Comparison of ENCODE assay signal across 27 cellular contexts in the genomic region with DNA sequence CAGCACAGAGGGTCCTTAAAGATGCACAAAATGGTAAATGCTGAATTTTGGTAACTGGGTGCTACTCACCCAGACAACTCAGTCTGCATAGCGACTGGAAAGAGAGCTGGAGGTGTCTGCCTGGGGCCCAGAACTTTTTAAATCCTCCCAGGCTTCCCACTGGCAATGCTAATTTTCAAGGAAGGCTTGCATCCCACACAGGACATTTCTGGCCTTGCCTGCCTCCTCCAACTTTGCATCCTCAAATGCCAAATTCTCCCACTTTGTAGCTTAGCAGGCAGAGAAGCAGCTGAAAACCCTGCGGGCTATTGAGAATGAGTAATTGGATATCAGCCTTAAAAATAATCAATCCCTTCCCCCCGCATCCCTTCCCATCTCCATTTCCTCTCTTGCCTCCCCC.
"Had no signal": no experiment of that assay in that cellular context is flagged by ENCODE, and none has a peak within 500 bp of the region (broad histone marks: within the 10 kb centered on the region; RNA-seq: fewer than 3 reads in every experiment).

No MANE protein-coding gene starts in this region.

- ATAC-seq: foreskin keratinocyte; gastroesophageal sphincter; heart left ventricle; left lung; naive thymus-derived CD4-positive, alpha-beta T cell; psoas muscle; right cardiac atrium; stimulated activated effector memory CD8-positive, alpha-beta T cell treated with anti-CD3 and anti-CD28 coated beads, Interleukin-12 subunit alpha, Interleukin-12 subunit beta, amount 100 ng/mL, for 72 hours had no signal

- H2AFZ ChIP-seq: hepatocyte had no signal

- H3K9me3 ChIP-seq: colonic mucosa, esophagus muscularis mucosa, gastroesophageal sphincter, heart left ventricle, left lung, ovary, psoas muscle, sigmoid colon, stomach, thyroid gland had no signal

- FAIRE-seq: endothelial cell of umbilical vein, kidney had no signal

- H3K79me2 ChIP-seq: hepatocyte had no signal

- H3K27ac ChIP-seq: colonic mucosa, esophagus muscularis mucosa, foreskin keratinocyte, gastroesophageal sphincter, heart left ventricle, hepatocyte, left lung, ovary, psoas muscle, sigmoid colon, stomach, thyroid gland had no signal

- H3K36me3 ChIP-seq: colonic mucosa, esophagus muscularis mucosa, gastroesophageal sphincter, heart left ventricle, left lung, ovary, sigmoid colon, stomach, thyroid gland had no signal

- H3K9me3 Mint-ChIP-seq: dendritic cell treated with granulocyte-macrophage colony-stimulating factor and Interleukin-4, amounts not matched to agents 40 ng/mL and 50 ng/mL, for 4 days; nephron progenitor cell; type B pancreatic cell had no signal

- H3K4me2 ChIP-seq: hepatocyte had no signal

- H3K4me1 Mint-ChIP-seq: naive thymus-derived CD4-positive, alpha-beta T cell; stimulated activated effector memory CD8-positive, alpha-beta T cell treated with anti-CD3 and anti-CD28 coated beads, Interleukin-12 subunit alpha, Interleukin-12 subunit beta, amount 100 ng/mL, for 72 hours had no signal

- DNase-seq: colonic mucosa; effector CD8-positive, alpha-beta T cell; foreskin keratinocyte; heart left ventricle; kidney; left lung; mesenchymal stem cell; midbrain; naive thymus-derived CD4-positive, alpha-beta T cell; nephron progenitor cell; occipital lobe; ovary; psoas muscle; right cardiac atrium; sigmoid colon; stimulated activated CD4-positive, alpha-beta T cell treated with anti-CD3 and anti-CD28 coated beads, Interleukin-2, amount 100 ng/mL, for 24 hours; stimulated activated CD4-positive, alpha-beta T cell treated with anti-CD3 and anti-CD28 coated beads, Interleukin-4, amount 100 ng/mL, for 24 hours; stimulated activated naive CD4-positive, alpha-beta T cell treated with Interleukin-2 at 50 U/mL for 16 hours; stomach; thyroid gland had no signal

- H3K4me3 ChIP-seq: colonic mucosa, esophagus muscularis mucosa, gastroesophageal sphincter, heart left ventricle, hepatocyte, left lung, ovary, psoas muscle, sigmoid colon, stomach, thyroid gland had no signal

- H3K27me3 Mint-ChIP-seq: dendritic cell treated with granulocyte-macrophage colony-stimulating factor and Interleukin-4, amounts not matched to agents 40 ng/mL and 50 ng/mL, for 4 days had no signal

- H3K36me3 Mint-ChIP-seq: stimulated activated effector memory CD8-positive, alpha-beta T cell treated with anti-CD3 and anti-CD28 coated beads, Interleukin-12 subunit alpha, Interleukin-12 subunit beta, amount 100 ng/mL, for 72 hours; type B pancreatic cell had no signal

- H3K27ac Mint-ChIP-seq: dendritic cell treated with granulocyte-macrophage colony-stimulating factor and Interleukin-4, amounts not matched to agents 40 ng/mL and 50 ng/mL, for 4 days; naive thymus-derived CD4-positive, alpha-beta T cell; nephron progenitor cell; stimulated activated effector memory CD8-positive, alpha-beta T cell treated with anti-CD3 and anti-CD28 coated beads, Interleukin-12 subunit alpha, Interleukin-12 subunit beta, amount 100 ng/mL, for 72 hours; type B pancreatic cell had no signal

- H3K4me1 ChIP-seq: colonic mucosa, esophagus muscularis mucosa, foreskin keratinocyte, gastroesophageal sphincter, left lung, psoas muscle had no signal

- H3K27me3 ChIP-seq: colonic mucosa, esophagus muscularis mucosa, gastroesophageal sphincter, heart left ventricle, hepatocyte, left lung, ovary, sigmoid colon, stomach, thyroid gland had no signal

- H3K4me3 Mint-ChIP-seq: dendritic cell treated with granulocyte-macrophage colony-stimulating factor and Interleukin-4, amounts not matched to agents 40 ng/mL and 50 ng/mL, for 4 days; naive thymus-derived CD4-positive, alpha-beta T cell; nephron progenitor cell; stimulated activated effector memory CD8-positive, alpha-beta T cell treated with anti-CD3 and anti-CD28 coated beads, Interleukin-12 subunit alpha, Interleukin-12 subunit beta, amount 100 ng/mL, for 72 hours; type B pancreatic cell had no signal
